In the genomic region with DNA sequence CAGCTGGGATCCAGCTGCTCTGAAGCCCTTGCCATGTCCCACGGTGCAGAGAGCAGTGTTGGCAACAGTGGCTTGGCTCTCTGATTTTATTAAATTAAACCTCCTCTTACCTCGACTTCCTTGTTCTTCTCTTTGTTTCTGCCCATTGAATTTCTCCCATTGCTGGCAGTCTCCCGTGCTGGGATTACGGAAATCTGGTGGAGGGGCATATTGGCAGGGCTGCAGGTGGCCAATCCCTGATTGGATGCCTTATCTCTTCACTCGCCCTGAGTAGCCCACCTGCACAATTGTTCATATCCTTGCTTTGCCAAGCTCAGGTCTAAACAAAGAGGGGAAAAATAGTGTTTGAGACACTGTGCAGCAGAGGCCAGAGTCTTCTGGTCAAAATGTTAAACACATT, we compare ENCODE assay signal across 26 cellular contexts.
DNase-seq lines count a peak whose midpoint lies in the region; ATAC-seq and TF ChIP-seq lines count a peak whose summit lies in the region.
"Had no signal": no experiment of that assay in that cellular context is flagged by ENCODE, and none has a peak within 500 bp of the region (broad histone marks: within the 10 kb centered on the region; RNA-seq: fewer than 3 reads in every experiment).

No MANE protein-coding gene starts in this region.

- H3K27ac Mint-ChIP-seq in brain (peak overlapping the region; percentile 39 to 79 (median 60)), natural killer cell (no peak overlapping the region)
- H3K27ac Mint-ChIP-seq: CD14-positive monocyte; CD8-positive, alpha-beta memory T cell had no signal

- H3K9me3 Mint-ChIP-seq in brain (no peaks in the 10 kb centered on the region), natural killer cell (no peaks in the 10 kb centered on the region)
- H3K9me3 Mint-ChIP-seq: CD14-positive monocyte had no signal

- H3K27me3 Mint-ChIP-seq in brain (no peaks in the 10 kb centered on the region), natural killer cell (ENCODE audit: low read depth in 2 of 2) (no peaks in the 10 kb centered on the region)
- H3K27me3 Mint-ChIP-seq: CD8-positive, alpha-beta memory T cell had no signal

- H3K4me1 Mint-ChIP-seq in brain (peaks cover 50% of the 10 kb centered on the region), natural killer cell (no peaks in the 10 kb centered on the region)
- H3K4me1 Mint-ChIP-seq: CD14-positive monocyte; CD8-positive, alpha-beta memory T cell had no signal

- peak overlapping the region; percentile 28 to 67 (median 44) for H3K4me3 Mint-ChIP-seq in brain
- H3K4me3 Mint-ChIP-seq in natural killer cell, result no peak overlapping the region
- H3K4me3 Mint-ChIP-seq: CD14-positive monocyte; CD8-positive, alpha-beta memory T cell had no signal

- no peak for TF ChIP-seq CTCF in brain (conservative IDR thresholded peaks at IDR 0.05)
- TF ChIP-seq CTCF in natural killer cell (IDR thresholded peaks at IDR 0.05), result no peak

- DNase-seq in D341Med (ENCODE audit: low spot score), result peak; percentile 38
- peak; percentile 58 for DNase-seq in NCI-H82 (lab: John Stamatoyannopoulos, UW)
- peak; percentile 35 for DNase-seq in myocyte (ENCODE audit: low read depth)
- no peak for DNase-seq in globus pallidus (ENCODE audit: low spot score)
- DNase-seq in natural killer cell, result no peak
- DNase-seq: 8988T; ACHN; BE2C; Calu3; CD8-positive, alpha-beta memory T cell; DMS153; DND-41; GOT3; HCEC 1CT; NCI-H1092; NCI-H1417 treated with DMSO at 0.1 percent for 48 hours; NCI-H1694 treated with DMSO at 0.1 percent for 48 hours; NCI-H2171 treated with DMSO at 0.1 percent for 48 hours; NCI-H345; NCI-H774; SHP77 treated with DMSO at 0.1 percent for 48 hours had no signal

- H3K36me3 Mint-ChIP-seq in brain, result no peaks in the 10 kb centered on the region
- H3K36me3 Mint-ChIP-seq in natural killer cell, result no peaks in the 10 kb centered on the region
- H3K36me3 Mint-ChIP-seq: CD14-positive monocyte; CD8-positive, alpha-beta memory T cell had no signal

- intact Hi-C loops in natural killer cell (cut with micrococcal nuclease), result no loop called here

- no peak for ATAC-seq in GM21381 (IDR thresholded peaks at IDR 0.05; ENCODE audit: unreplicated experiment)
- no peak for ATAC-seq in HG02840 (IDR thresholded peaks at IDR 0.05; ENCODE audit: low FRiP score, unreplicated experiment)
- ATAC-seq in natural killer cell, result no peak
- ATAC-seq: Panc1 had no signal

Comparison
In these comparisons a context has a peak if more than half of its experiments do, and no peak if none do; other contexts are left out.
1. DNase-seq: peak in D341Med (single experiment), NCI-H82 (single experiment) and myocyte (single experiment); none in globus pallidus (single experiment) and natural killer cell (single experiment).
2. H3K27ac Mint-ChIP-seq: peak in brain (5 of 5); none in natural killer cell (0 of 2).